In the genomic region with DNA sequence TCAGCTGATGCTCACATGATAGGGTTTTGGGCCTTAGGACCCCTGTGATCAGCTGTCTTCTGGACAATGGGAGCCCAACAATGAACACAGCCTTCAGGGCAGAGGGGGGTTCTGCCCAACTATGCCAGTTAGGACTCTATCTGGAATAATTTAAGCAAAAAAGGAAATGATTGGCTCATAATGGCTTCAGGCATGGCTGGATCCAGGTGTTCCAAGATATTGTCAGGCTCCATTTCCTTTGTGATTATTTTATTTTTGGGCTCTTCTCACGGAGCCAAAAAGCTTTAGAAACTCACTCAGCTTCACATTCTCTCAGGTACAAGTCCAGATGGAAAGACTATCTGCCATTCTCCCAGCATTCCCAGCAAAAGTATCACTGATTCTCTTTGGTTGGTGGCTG, we compare ENCODE assay signal across 1 cellular context.
TF ChIP-seq lines count a peak whose summit lies in the region.

No MANE protein-coding gene starts in this region.

TF ChIP-seq in endothelial cell of umbilical vein, 7 proteins besides CTCF, POLR2A, EP300 and RAD21:
- no peak for TF ChIP-seq POLR2AphosphoS5 (IDR thresholded peaks at IDR 0.05; ENCODE audit: insufficient read depth, low read depth, low read length)
- no peak for TF ChIP-seq EZH2 (IDR thresholded peaks at IDR 0.05; ENCODE audit: borderline replicate concordance, low read depth, low read length, severe bottlenecking)
- no peak for TF ChIP-seq MYC (IDR thresholded peaks at IDR 0.05; ENCODE audit: low read depth, low read length)
- TF ChIP-seq JUN (IDR thresholded peaks at IDR 0.05; ENCODE audit: borderline replicate concordance, insufficient read depth, insufficient read length, low read depth): no peak
